29 cellular contexts compared by ENCODE assay signal in genomic region chrX:8921615-8922014, GRCh38.
"Had no signal": no experiment of that assay in that cellular context is flagged by ENCODE, and none has a peak within 500 bp of the region (broad histone marks: within the 10 kb centered on the region; RNA-seq: fewer than 3 reads in every experiment).

No MANE protein-coding gene starts in this region.

- H2AFZ ChIP-seq: neural progenitor cell, parathyroid adenoma had no signal

- H3K27ac Mint-ChIP-seq: natural killer cell; nephron; neural progenitor cell; progenitor cell of endocrine pancreas; stimulated activated effector memory CD8-positive, alpha-beta T cell treated with anti-CD3 and anti-CD28 coated beads, Interleukin-12 subunit alpha, Interleukin-12 subunit beta, amount 100 ng/mL, for 72 hours; stimulated activated naive B cell treated with anti-CD40 and anti-IgM and Interleukin-4, amounts not matched to agents 10 μg/mL and 1 μg/mL and 100 μg/mL, for 72 hours; stimulated activated naive CD8-positive, alpha-beta T cell treated with anti-CD3 and anti-CD28 coated beads, Interleukin-15, Interleukin-2, amounts not matched to agents 100 ng/mL and 50 ng/mL, for 24 hours had no signal

- H3K27me3 ChIP-seq: neural progenitor cell, ovary, right lobe of liver, sigmoid colon, thyroid gland, tibial nerve, upper lobe of left lung, vagina had no signal

- H3K9me3 ChIP-seq: ovary, psoas muscle, right lobe of liver, sigmoid colon, stomach, thoracic aorta, thyroid gland, tibial nerve, upper lobe of left lung, vagina had no signal

- H3K4me1 ChIP-seq: neural progenitor cell, parathyroid adenoma, psoas muscle, right lobe of liver, sigmoid colon, stomach, thyroid gland, tibial nerve, upper lobe of left lung, vagina had no signal

- H3K4me1 Mint-ChIP-seq: natural killer cell; neural progenitor cell; stimulated activated effector memory CD8-positive, alpha-beta T cell treated with anti-CD3 and anti-CD28 coated beads, Interleukin-12 subunit alpha, Interleukin-12 subunit beta, amount 100 ng/mL, for 72 hours; stimulated activated naive B cell treated with anti-CD40 and anti-IgM and Interleukin-4, amounts not matched to agents 10 μg/mL and 1 μg/mL and 100 μg/mL, for 72 hours had no signal

- H3K4me3 ChIP-seq: neural progenitor cell, ovary, psoas muscle, right lobe of liver, sigmoid colon, stomach, thoracic aorta, thyroid gland, tibial nerve, upper lobe of left lung, vagina had no signal

- H3K27ac ChIP-seq: neural progenitor cell, ovary, parathyroid adenoma, psoas muscle, right lobe of liver, sigmoid colon, stomach, thoracic aorta, thyroid gland, tibial nerve, upper lobe of left lung, vagina had no signal

- H3K79me2 ChIP-seq: parathyroid adenoma had no signal

- H3K4me2 ChIP-seq: neural progenitor cell had no signal

- H3K9ac ChIP-seq: neural progenitor cell, parathyroid adenoma had no signal

- H3K36me3 Mint-ChIP-seq: natural killer cell; neural progenitor cell; stimulated activated effector memory CD8-positive, alpha-beta T cell treated with anti-CD3 and anti-CD28 coated beads, Interleukin-12 subunit alpha, Interleukin-12 subunit beta, amount 100 ng/mL, for 72 hours had no signal

- DNase-seq: natural killer cell; occipital lobe; ovary; posterior cingulate gyrus; psoas muscle; right cardiac atrium; right lobe of liver; sigmoid colon; small intestine; stimulated activated CD4-positive, alpha-beta T cell treated with anti-CD3 and anti-CD28 coated beads, Interleukin-15, amount 100 ng/mL, for 24 hours; stimulated activated CD4-positive, alpha-beta T cell treated with anti-CD3 and anti-CD28 coated beads, Interleukin-2, amount 100 ng/mL, for 24 hours; stimulated activated CD4-positive, alpha-beta T cell treated with anti-CD3 and anti-CD28 coated beads, Interleukin-2, amount 100 ng/mL, for 48 hours; stimulated activated CD4-positive, alpha-beta T cell treated with anti-CD3 and anti-CD28 coated beads, Interleukin-4, amount 100 ng/mL, for 24 hours; stimulated activated naive B cell treated with anti-CD40 and anti-IgM and Interleukin-4, amounts not matched to agents 10 μg/mL and 1 μg/mL and 100 μg/mL, for 72 hours; stimulated activated naive CD4-positive, alpha-beta T cell treated with Interleukin-2 at 50 U/mL for 16 hours; stomach; thyroid gland; trophoblast cell; upper lobe of left lung had no signal

- H3K36me3 ChIP-seq: neural progenitor cell, ovary, right lobe of liver, sigmoid colon, stomach, thoracic aorta, thyroid gland, tibial nerve, upper lobe of left lung, vagina had no signal

- H3K9me3 Mint-ChIP-seq: natural killer cell; neural progenitor cell; stimulated activated effector memory CD8-positive, alpha-beta T cell treated with anti-CD3 and anti-CD28 coated beads, Interleukin-12 subunit alpha, Interleukin-12 subunit beta, amount 100 ng/mL, for 72 hours; stimulated activated naive B cell treated with anti-CD40 and anti-IgM and Interleukin-4, amounts not matched to agents 10 μg/mL and 1 μg/mL and 100 μg/mL, for 72 hours; stimulated activated naive CD8-positive, alpha-beta T cell treated with anti-CD3 and anti-CD28 coated beads, Interleukin-15, Interleukin-2, amounts not matched to agents 100 ng/mL and 50 ng/mL, for 24 hours had no signal

- H3K4me3 Mint-ChIP-seq: natural killer cell; nephron; neural progenitor cell; stimulated activated effector memory CD8-positive, alpha-beta T cell treated with anti-CD3 and anti-CD28 coated beads, Interleukin-12 subunit alpha, Interleukin-12 subunit beta, amount 100 ng/mL, for 72 hours; stimulated activated naive B cell treated with anti-CD40 and anti-IgM and Interleukin-4, amounts not matched to agents 10 μg/mL and 1 μg/mL and 100 μg/mL, for 72 hours; stimulated activated naive CD8-positive, alpha-beta T cell treated with anti-CD3 and anti-CD28 coated beads, Interleukin-15, Interleukin-2, amounts not matched to agents 100 ng/mL and 50 ng/mL, for 24 hours had no signal

- H3K27me3 Mint-ChIP-seq: progenitor cell of endocrine pancreas had no signal

- FAIRE-seq: small intestine, urothelium cell line had no signal
